ENCODE assay signal across 16 cellular contexts in genomic region chr7:16785316-16785715, GRCh38. TPM values are rescaled to one million over a fixed set of nuclear protein-coding genes. Genes with fewer than 3 reads are reported as not detected.
"Had no signal": no experiment of that assay in that cellular context is flagged by ENCODE, and none has a peak within 500 bp of the region (broad histone marks: within the 10 kb centered on the region; RNA-seq: fewer than 3 reads in every experiment).

No MANE protein-coding gene starts in this region.

- H3K9me3 ChIP-seq: heart left ventricle, prostate gland had no signal

- DNase-seq: activated CD4-positive, alpha-beta T cell treated with anti-CD3 and anti-CD28 coated beads for 4 hours; activated CD8-positive, alpha-beta memory T cell treated with anti-CD3 and anti-CD28 coated beads, Interleukin-2, amount 50 U/mL, for 4 hours; activated CD8-positive, alpha-beta T cell treated with anti-CD3 and anti-CD28 coated beads, Interleukin-2, amount 10 ng/mL, durations not matched to agents 7 days and 5 days; activated gamma-delta T cell; activated T-cell treated with anti-CD3 and anti-CD28 coated beads, Interleukin-2, amount 50 U/mL, for 72 hours; dorsolateral prefrontal cortex; endodermal cell; heart left ventricle; nephron progenitor cell; right cardiac atrium; stimulated activated naive CD8-positive, alpha-beta T cell treated with anti-CD3 and anti-CD28 coated beads, Interleukin-15, Interleukin-2, amounts not matched to agents 100 U/mL and 50 U/mL, for 24 hours; trophoblast cell had no signal

- H3K4me3 ChIP-seq: cardiac muscle cell, dorsolateral prefrontal cortex, heart left ventricle, prostate gland had no signal

- H3K36me3 ChIP-seq: prostate gland had no signal

- ATAC-seq: activated CD8-positive, alpha-beta T cell treated with anti-CD3 and anti-CD28 coated beads, Interleukin-2, amount 10 ng/mL, durations not matched to agents 7 days and 5 days; activated naive CD4-positive, alpha-beta T cell treated with anti-CD3 and anti-CD28 coated beads, Interleukin-2, amount 50 U/mL, for 72 hours; activated T-cell treated with anti-CD3 and anti-CD28 coated beads, Interleukin-2, amount 50 U/mL, for 72 hours; heart left ventricle; right cardiac atrium; stimulated activated naive CD8-positive, alpha-beta T cell treated with anti-CD3 and anti-CD28 coated beads, Interleukin-15, Interleukin-2, amounts not matched to agents 100 U/mL and 50 U/mL, for 24 hours; WTC11 had no signal

- H3K27me3 ChIP-seq: dorsolateral prefrontal cortex, heart left ventricle had no signal

- H3K27ac ChIP-seq: cardiac muscle cell, heart left ventricle, prostate gland had no signal

RNA-seq across cellular contexts. Expression of gene AGR2, which starts 19.5 kb away (rescaled TPM):
- total RNA-seq: activated CD8-positive, alpha-beta T cell treated with anti-CD3 and anti-CD28 coated beads, Interleukin-2, amount 10 ng/mL, durations not matched to agents 7 days and 5 days; activated naive CD4-positive, alpha-beta T cell treated with anti-CD3 and anti-CD28 coated beads, Interleukin-2, amount 50 U/mL, for 72 hours; activated T-cell treated with anti-CD3 and anti-CD28 coated beads, Interleukin-2, amount 50 U/mL, for 72 hours; cardiac muscle cell; endodermal cell; heart left ventricle; right cardiac atrium had no signal
